1 cellular context compared by ENCODE assay signal in the genomic region with DNA sequence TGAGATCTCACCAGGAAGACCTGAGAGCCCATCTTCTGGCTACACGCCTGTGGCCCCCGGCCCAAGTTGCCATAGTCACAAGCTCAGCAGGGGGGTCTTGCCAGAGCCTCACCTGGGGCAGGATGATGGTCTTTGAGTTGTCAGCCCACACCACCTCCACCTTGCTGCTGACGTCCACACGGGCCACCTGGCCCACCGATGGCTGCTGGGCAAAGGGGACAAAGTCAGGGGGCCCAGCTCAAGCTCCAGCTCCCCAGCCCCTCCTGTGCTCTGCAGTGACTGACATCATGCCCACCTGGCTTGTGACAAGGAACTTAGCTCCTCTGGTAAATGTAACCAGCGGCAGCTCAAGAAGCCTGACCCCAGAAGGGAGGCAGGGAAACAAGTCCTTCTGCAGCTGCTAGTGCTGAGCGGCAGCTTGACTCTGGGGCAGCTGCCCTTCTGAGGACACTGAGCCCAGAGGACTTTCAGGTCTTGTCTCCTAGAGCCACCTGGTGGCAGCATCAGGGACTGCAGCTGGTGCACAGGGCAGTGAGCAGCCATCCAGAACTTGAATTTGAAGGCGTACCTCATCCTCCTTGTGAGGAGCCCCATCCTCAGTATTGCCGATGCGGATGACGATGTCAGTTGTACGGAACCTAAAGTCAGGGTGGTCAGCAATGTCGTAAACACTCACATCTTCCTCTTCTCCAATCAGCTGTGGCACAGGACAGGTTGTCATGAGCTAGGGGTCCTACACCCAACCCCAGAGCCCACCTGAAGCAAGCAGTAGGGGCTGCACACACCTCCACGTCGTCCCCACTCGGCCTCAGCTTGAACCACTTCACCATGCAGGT.
A peak's percentile ranks its signal among the peaks of the same experiment; 100 is the strongest.
TF ChIP-seq lines count a peak whose summit lies in the region.

No MANE protein-coding gene starts in this region.

TF ChIP-seq in HepG2, 621 proteins besides CTCF, POLR2A, EP300 and RAD21 (continues in another document):
- TF ChIP-seq FOXO1 (CRISPR knock-in tag; IDR thresholded peaks at IDR 0.05) = peak; percentile 21
- no peak for TF ChIP-seq ZNF670 (CRISPR knock-in tag; IDR thresholded peaks at IDR 0.05; ENCODE audit: borderline replicate concordance)
- peak; percentile 71; the same call in 1 of the 2 replicates for TF ChIP-seq ZNF205 (CRISPR knock-in tag; IDR thresholded peaks at IDR 0.05)
- peak; percentile 20; the same call in 1 of the 2 replicates for TF ChIP-seq NRL (CRISPR knock-in tag; IDR thresholded peaks at IDR 0.05; ENCODE audit: borderline replicate concordance)
- TF ChIP-seq PHB2 (IDR thresholded peaks at IDR 0.05; ENCODE audit: partially characterized antibody) = no peak
- TF ChIP-seq, protein P1, sequence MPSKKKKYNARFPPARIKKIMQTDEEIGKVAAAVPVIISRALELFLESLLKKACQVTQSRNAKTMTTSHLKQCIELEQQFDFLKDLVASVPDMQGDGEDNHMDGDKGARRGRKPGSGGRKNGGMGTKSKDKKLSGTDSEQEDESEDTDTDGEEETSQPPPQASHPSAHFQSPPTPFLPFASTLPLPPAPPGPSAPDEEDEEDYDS (CRISPR knock-in tag; IDR thresholded peaks at IDR 0.05) = peak; percentile 64; the same call in 1 of the 2 replicates
- TF ChIP-seq ZNF724P (CRISPR knock-in tag; IDR thresholded peaks at IDR 0.05; ENCODE audit: borderline replicate concordance) = 0 out of 2 replicates have a peak, but pooled peaks have one; percentile 66
- TF ChIP-seq, protein P2, sequence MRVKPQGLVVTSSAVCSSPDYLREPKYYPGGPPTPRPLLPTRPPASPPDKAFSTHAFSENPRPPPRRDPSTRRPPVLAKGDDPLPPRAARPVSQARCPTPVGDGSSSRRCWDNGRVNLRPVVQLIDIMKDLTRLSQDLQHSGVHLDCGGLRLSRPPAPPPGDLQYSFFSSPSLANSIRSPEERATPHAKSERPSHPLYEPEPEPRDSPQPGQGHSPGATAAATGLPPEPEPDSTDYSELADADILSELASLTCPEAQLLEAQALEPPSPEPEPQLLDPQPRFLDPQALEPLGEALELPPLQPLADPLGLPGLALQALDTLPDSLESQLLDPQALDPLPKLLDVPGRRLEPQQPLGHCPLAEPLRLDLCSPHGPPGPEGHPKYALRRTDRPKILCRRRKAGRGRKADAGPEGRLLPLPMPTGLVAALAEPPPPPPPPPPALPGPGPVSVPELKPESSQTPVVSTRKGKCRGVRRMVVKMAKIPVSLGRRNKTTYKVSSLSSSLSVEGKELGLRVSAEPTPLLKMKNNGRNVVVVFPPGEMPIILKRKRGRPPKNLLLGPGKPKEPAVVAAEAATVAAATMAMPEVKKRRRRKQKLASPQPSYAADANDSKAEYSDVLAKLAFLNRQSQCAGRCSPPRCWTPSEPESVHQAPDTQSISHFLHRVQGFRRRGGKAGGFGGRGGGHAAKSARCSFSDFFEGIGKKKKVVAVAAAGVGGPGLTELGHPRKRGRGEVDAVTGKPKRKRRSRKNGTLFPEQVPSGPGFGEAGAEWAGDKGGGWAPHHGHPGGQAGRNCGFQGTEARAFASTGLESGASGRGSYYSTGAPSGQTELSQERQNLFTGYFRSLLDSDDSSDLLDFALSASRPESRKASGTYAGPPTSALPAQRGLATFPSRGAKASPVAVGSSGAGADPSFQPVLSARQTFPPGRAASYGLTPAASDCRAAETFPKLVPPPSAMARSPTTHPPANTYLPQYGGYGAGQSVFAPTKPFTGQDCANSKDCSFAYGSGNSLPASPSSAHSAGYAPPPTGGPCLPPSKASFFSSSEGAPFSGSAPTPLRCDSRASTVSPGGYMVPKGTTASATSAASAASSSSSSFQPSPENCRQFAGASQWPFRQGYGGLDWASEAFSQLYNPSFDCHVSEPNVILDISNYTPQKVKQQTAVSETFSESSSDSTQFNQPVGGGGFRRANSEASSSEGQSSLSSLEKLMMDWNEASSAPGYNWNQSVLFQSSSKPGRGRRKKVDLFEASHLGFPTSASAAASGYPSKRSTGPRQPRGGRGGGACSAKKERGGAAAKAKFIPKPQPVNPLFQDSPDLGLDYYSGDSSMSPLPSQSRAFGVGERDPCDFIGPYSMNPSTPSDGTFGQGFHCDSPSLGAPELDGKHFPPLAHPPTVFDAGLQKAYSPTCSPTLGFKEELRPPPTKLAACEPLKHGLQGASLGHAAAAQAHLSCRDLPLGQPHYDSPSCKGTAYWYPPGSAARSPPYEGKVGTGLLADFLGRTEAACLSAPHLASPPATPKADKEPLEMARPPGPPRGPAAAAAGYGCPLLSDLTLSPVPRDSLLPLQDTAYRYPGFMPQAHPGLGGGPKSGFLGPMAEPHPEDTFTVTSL (CRISPR knock-in tag; IDR thresholded peaks at IDR 0.05; ENCODE audit: borderline replicate concordance) = no peak
- 0 out of 2 replicates have a peak, but pooled peaks have one; percentile 49 for TF ChIP-seq ZNF230 (CRISPR knock-in tag; IDR thresholded peaks at IDR 0.05)
- 0 out of 2 replicates have a peak, but pooled peaks have one; percentile 48 for TF ChIP-seq EED (CRISPR knock-in tag; IDR thresholded peaks at IDR 0.05)
- 0 out of 2 replicates have a peak, but pooled peaks have one; percentile 20 for TF ChIP-seq NCOA2 (CRISPR knock-in tag; IDR thresholded peaks at IDR 0.05)
- TF ChIP-seq, protein P3, sequence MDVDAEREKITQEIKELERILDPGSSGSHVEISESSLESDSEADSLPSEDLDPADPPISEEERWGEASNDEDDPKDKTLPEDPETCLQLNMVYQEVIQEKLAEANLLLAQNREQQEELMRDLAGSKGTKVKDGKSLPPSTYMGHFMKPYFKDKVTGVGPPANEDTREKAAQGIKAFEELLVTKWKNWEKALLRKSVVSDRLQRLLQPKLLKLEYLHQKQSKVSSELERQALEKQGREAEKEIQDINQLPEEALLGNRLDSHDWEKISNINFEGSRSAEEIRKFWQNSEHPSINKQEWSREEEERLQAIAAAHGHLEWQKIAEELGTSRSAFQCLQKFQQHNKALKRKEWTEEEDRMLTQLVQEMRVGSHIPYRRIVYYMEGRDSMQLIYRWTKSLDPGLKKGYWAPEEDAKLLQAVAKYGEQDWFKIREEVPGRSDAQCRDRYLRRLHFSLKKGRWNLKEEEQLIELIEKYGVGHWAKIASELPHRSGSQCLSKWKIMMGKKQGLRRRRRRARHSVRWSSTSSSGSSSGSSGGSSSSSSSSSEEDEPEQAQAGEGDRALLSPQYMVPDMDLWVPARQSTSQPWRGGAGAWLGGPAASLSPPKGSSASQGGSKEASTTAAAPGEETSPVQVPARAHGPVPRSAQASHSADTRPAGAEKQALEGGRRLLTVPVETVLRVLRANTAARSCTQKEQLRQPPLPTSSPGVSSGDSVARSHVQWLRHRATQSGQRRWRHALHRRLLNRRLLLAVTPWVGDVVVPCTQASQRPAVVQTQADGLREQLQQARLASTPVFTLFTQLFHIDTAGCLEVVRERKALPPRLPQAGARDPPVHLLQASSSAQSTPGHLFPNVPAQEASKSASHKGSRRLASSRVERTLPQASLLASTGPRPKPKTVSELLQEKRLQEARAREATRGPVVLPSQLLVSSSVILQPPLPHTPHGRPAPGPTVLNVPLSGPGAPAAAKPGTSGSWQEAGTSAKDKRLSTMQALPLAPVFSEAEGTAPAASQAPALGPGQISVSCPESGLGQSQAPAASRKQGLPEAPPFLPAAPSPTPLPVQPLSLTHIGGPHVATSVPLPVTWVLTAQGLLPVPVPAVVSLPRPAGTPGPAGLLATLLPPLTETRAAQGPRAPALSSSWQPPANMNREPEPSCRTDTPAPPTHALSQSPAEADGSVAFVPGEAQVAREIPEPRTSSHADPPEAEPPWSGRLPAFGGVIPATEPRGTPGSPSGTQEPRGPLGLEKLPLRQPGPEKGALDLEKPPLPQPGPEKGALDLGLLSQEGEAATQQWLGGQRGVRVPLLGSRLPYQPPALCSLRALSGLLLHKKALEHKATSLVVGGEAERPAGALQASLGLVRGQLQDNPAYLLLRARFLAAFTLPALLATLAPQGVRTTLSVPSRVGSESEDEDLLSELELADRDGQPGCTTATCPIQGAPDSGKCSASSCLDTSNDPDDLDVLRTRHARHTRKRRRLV (CRISPR knock-in tag; IDR thresholded peaks at IDR 0.05) = no peak
- no peak for TF ChIP-seq HIVEP1 (CRISPR knock-in tag; IDR thresholded peaks at IDR 0.05)
- TF ChIP-seq HOXD1 (CRISPR knock-in tag; IDR thresholded peaks at IDR 0.05) = 0 out of 2 replicates have a peak, but pooled peaks have one; percentile 61
- TF ChIP-seq GATAD2A (CRISPR knock-in tag; IDR thresholded peaks at IDR 0.05) = 0 out of 2 replicates have a peak, but pooled peaks have one; percentile 14
- TF ChIP-seq, protein P4, sequence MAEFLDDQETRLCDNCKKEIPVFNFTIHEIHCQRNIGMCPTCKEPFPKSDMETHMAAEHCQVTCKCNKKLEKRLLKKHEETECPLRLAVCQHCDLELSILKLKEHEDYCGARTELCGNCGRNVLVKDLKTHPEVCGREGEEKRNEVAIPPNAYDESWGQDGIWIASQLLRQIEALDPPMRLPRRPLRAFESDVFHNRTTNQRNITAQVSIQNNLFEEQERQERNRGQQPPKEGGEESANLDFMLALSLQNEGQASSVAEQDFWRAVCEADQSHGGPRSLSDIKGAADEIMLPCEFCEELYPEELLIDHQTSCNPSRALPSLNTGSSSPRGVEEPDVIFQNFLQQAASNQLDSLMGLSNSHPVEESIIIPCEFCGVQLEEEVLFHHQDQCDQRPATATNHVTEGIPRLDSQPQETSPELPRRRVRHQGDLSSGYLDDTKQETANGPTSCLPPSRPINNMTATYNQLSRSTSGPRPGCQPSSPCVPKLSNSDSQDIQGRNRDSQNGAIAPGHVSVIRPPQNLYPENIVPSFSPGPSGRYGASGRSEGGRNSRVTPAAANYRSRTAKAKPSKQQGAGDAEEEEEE (CRISPR knock-in tag; IDR thresholded peaks at IDR 0.05; ENCODE audit: borderline replicate concordance) = peak; percentile 69; the same call in 1 of the 2 replicates
- TF ChIP-seq, protein P5, sequence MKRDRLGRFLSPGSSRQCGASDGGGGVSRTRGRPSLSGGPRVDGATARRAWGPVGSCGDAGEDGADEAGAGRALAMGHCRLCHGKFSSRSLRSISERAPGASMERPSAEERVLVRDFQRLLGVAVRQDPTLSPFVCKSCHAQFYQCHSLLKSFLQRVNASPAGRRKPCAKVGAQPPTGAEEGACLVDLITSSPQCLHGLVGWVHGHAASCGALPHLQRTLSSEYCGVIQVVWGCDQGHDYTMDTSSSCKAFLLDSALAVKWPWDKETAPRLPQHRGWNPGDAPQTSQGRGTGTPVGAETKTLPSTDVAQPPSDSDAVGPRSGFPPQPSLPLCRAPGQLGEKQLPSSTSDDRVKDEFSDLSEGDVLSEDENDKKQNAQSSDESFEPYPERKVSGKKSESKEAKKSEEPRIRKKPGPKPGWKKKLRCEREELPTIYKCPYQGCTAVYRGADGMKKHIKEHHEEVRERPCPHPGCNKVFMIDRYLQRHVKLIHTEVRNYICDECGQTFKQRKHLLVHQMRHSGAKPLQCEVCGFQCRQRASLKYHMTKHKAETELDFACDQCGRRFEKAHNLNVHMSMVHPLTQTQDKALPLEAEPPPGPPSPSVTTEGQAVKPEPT (CRISPR knock-in tag; IDR thresholded peaks at IDR 0.05; ENCODE audit: low read depth) = peak; percentile 55; the same call in 1 of the 2 replicates
- TF ChIP-seq HNF4A (CRISPR knock-in tag; IDR thresholded peaks at IDR 0.05) = 0 out of 2 replicates have a peak, but pooled peaks have one; percentile 30
- TF ChIP-seq, protein P6, sequence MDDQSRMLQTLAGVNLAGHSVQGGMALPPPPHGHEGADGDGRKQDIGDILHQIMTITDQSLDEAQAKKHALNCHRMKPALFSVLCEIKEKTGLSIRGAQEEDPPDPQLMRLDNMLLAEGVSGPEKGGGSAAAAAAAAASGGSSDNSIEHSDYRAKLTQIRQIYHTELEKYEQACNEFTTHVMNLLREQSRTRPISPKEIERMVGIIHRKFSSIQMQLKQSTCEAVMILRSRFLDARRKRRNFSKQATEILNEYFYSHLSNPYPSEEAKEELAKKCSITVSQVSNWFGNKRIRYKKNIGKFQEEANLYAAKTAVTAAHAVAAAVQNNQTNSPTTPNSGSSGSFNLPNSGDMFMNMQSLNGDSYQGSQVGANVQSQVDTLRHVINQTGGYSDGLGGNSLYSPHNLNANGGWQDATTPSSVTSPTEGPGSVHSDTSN (CRISPR knock-in tag; IDR thresholded peaks at IDR 0.05; ENCODE audit: borderline replicate concordance) = no peak
- TF ChIP-seq, protein P7, sequence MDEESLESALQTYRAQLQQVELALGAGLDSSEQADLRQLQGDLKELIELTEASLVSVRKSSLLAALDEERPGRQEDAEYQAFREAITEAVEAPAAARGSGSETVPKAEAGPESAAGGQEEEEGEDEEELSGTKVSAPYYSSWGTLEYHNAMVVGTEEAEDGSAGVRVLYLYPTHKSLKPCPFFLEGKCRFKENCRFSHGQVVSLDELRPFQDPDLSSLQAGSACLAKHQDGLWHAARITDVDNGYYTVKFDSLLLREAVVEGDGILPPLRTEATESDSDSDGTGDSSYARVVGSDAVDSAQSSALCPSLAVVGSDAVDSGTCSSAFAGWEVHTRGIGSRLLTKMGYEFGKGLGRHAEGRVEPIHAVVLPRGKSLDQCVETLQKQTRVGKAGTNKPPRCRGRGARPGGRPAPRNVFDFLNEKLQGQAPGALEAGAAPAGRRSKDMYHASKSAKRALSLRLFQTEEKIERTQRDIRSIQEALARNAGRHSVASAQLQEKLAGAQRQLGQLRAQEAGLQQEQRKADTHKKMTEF (CRISPR knock-in tag; IDR thresholded peaks at IDR 0.05) = 0 out of 2 replicates have a peak, but pooled peaks have one; percentile 30
- TF ChIP-seq IRF2 (CRISPR knock-in tag; IDR thresholded peaks at IDR 0.05) = peak; percentile 58; the same call in 1 of the 2 replicates
- TF ChIP-seq SMAD3 (CRISPR knock-in tag; IDR thresholded peaks at IDR 0.05) = 0 out of 2 replicates have a peak, but pooled peaks have one; percentile 24
- TF ChIP-seq RELA (CRISPR knock-in tag; IDR thresholded peaks at IDR 0.05) = peak; percentile 81; the same call in 1 of the 2 replicates
- TF ChIP-seq, protein P8, sequence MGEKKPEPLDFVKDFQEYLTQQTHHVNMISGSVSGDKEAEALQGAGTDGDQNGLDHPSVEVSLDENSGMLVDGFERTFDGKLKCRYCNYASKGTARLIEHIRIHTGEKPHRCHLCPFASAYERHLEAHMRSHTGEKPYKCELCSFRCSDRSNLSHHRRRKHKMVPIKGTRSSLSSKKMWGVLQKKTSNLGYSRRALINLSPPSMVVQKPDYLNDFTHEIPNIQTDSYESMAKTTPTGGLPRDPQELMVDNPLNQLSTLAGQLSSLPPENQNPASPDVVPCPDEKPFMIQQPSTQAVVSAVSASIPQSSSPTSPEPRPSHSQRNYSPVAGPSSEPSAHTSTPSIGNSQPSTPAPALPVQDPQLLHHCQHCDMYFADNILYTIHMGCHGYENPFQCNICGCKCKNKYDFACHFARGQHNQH (CRISPR knock-in tag; IDR thresholded peaks at IDR 0.05) = peak; percentile 62; the same call in 1 of the 2 replicates
- TF ChIP-seq TMF1 (CRISPR knock-in tag; IDR thresholded peaks at IDR 0.05; ENCODE audit: low read depth) = 0 out of 2 replicates have a peak, but pooled peaks have one; percentile 49
- TF ChIP-seq ISL2 (CRISPR knock-in tag; IDR thresholded peaks at IDR 0.05) = peak; percentile 25; the same call in 1 of the 2 replicates
- no peak for TF ChIP-seq HNRNPL (IDR thresholded peaks at IDR 0.05; ENCODE audit: low read depth, low read length)
- TF ChIP-seq HOXA5 (CRISPR knock-in tag; IDR thresholded peaks at IDR 0.05) = peak; percentile 21; the same call in 1 of the 2 replicates
- TF ChIP-seq ZNF343 (CRISPR knock-in tag; IDR thresholded peaks at IDR 0.05) = 0 out of 2 replicates have a peak, but pooled peaks have one; percentile 51
- TF ChIP-seq ZNF768 (CRISPR knock-in tag; IDR thresholded peaks at IDR 0.05) = peak; percentile 31; the same call in 1 of the 2 replicates
- no peak for TF ChIP-seq ZNF253 (CRISPR knock-in tag; IDR thresholded peaks at IDR 0.05; ENCODE audit: borderline replicate concordance)
- peak; percentile 46; the same call in 1 of the 2 replicates for TF ChIP-seq TBX2 (CRISPR knock-in tag; IDR thresholded peaks at IDR 0.05; ENCODE audit: borderline replicate concordance)
